ENCODE assay signal across 30 cellular contexts in genomic region chr7:47633134-47633533, GRCh38. TPM values are rescaled to one million over a fixed set of nuclear protein-coding genes. Genes with fewer than 3 reads are reported as not detected.
"Had no signal": no experiment of that assay in that cellular context is flagged by ENCODE, and none has a peak within 500 bp of the region (broad histone marks: within the 10 kb centered on the region; RNA-seq: fewer than 3 reads in every experiment).

No MANE protein-coding gene starts in this region.

- H3K36me3 ChIP-seq: ascending aorta, breast epithelium, cardiac muscle cell, esophagus muscularis mucosa, gastrocnemius medialis, heart left ventricle had no signal

- H3K4me1 ChIP-seq: breast epithelium, foreskin keratinocyte had no signal

- DNase-seq: activated CD4-positive, alpha-beta memory T cell treated with anti-CD3 and anti-CD28 coated beads, Interleukin-2, amount 10 ng/mL, durations not matched to agents 7 days and 5 days; activated CD4-positive, alpha-beta T cell treated with anti-CD3 and anti-CD28 coated beads for 1 hour; activated CD4-positive, alpha-beta T cell treated with anti-CD3 and anti-CD28 coated beads for 4 hours; activated CD4-positive, alpha-beta T cell treated with anti-CD3 and anti-CD28 coated beads, Interleukin-2, amount 10 ng/mL, durations not matched to agents 7 days and 5 days; activated CD4-positive, alpha-beta T cell treated with anti-CD3 and anti-CD28 coated beads, Interleukin-2, amount 50 U/mL, for 4 hours; activated CD8-positive, alpha-beta memory T cell treated with anti-CD3 and anti-CD28 coated beads, Interleukin-2, amount 50 U/mL, for 48 hours; activated gamma-delta T cell; activated naive CD4-positive, alpha-beta T cell; activated naive CD4-positive, alpha-beta T cell treated with anti-CD3 and anti-CD28 coated beads, Interleukin-2, amount 10 ng/mL, durations not matched to agents 7 days and 5 days; activated naive CD8-positive, alpha-beta T cell treated with anti-CD3 and anti-CD28 coated beads, Interleukin-2, amount 10 ng/mL, durations not matched to agents 7 days and 5 days; activated T-cell treated with anti-CD3 and anti-CD28 coated beads for 4 hours; activated T-cell treated with anti-CD3 and anti-CD28 coated beads, Interleukin-2, amount 50 U/mL, for 24 hours; activated T-cell treated with anti-CD3 and anti-CD28 coated beads, Interleukin-2, amount 50 U/mL, for 72 hours; dermis blood vessel endothelial cell; effector CD4-positive, alpha-beta T cell; effector memory CD8-positive, alpha-beta T cell; erythroblast; foreskin keratinocyte; gastrocnemius medialis; glutamatergic neuron; heart left ventricle; T-helper 2 cell had no signal

- H3K4me3 ChIP-seq: ascending aorta, breast epithelium, cardiac muscle cell, coronary artery, esophagus muscularis mucosa, gastrocnemius medialis, heart left ventricle had no signal

- H3K9me3 ChIP-seq: ascending aorta, breast epithelium, esophagus muscularis mucosa, gastrocnemius medialis, heart left ventricle had no signal

- H3K27ac Mint-ChIP-seq: activated CD4-positive, alpha-beta memory T cell treated with anti-CD3 and anti-CD28 coated beads, Interleukin-2, amount 10 ng/mL, durations not matched to agents 7 days and 5 days; activated CD4-positive, alpha-beta T cell treated with anti-CD3 and anti-CD28 coated beads, Interleukin-2, amount 10 ng/mL, durations not matched to agents 7 days and 5 days; activated naive CD4-positive, alpha-beta T cell treated with anti-CD3 and anti-CD28 coated beads, Interleukin-2, amount 10 ng/mL, durations not matched to agents 7 days and 5 days; activated naive CD4-positive, alpha-beta T cell treated with anti-CD3 and anti-CD28 coated beads, Interleukin-2, amount 50 U/mL, for 72 hours; activated naive CD8-positive, alpha-beta T cell treated with anti-CD3 and anti-CD28 coated beads, Interleukin-2, amount 10 ng/mL, durations not matched to agents 7 days and 5 days; activated T-cell treated with anti-CD3 and anti-CD28 coated beads, Interleukin-2, amount 50 U/mL, for 24 hours; activated T-cell treated with anti-CD3 and anti-CD28 coated beads, Interleukin-2, amount 50 U/mL, for 72 hours; effector memory CD8-positive, alpha-beta T cell had no signal

- H3K36me3 Mint-ChIP-seq: activated naive CD4-positive, alpha-beta T cell treated with anti-CD3 and anti-CD28 coated beads, Interleukin-2, amount 10 ng/mL, durations not matched to agents 7 days and 5 days; activated naive CD4-positive, alpha-beta T cell treated with anti-CD3 and anti-CD28 coated beads, Interleukin-2, amount 50 U/mL, for 72 hours; activated naive CD8-positive, alpha-beta T cell treated with anti-CD3 and anti-CD28 coated beads, Interleukin-2, amount 10 ng/mL, durations not matched to agents 7 days and 5 days; brain had no signal

- H3K4me3 Mint-ChIP-seq: activated CD4-positive, alpha-beta memory T cell treated with anti-CD3 and anti-CD28 coated beads, Interleukin-2, amount 10 ng/mL, durations not matched to agents 7 days and 5 days; activated CD4-positive, alpha-beta T cell treated with anti-CD3 and anti-CD28 coated beads, Interleukin-2, amount 10 ng/mL, durations not matched to agents 7 days and 5 days; activated naive CD4-positive, alpha-beta T cell treated with anti-CD3 and anti-CD28 coated beads, Interleukin-2, amount 10 ng/mL, durations not matched to agents 7 days and 5 days; activated naive CD8-positive, alpha-beta T cell treated with anti-CD3 and anti-CD28 coated beads, Interleukin-2, amount 10 ng/mL, durations not matched to agents 7 days and 5 days; activated T-cell treated with anti-CD3 and anti-CD28 coated beads, Interleukin-2, amount 50 U/mL, for 24 hours; activated T-cell treated with anti-CD3 and anti-CD28 coated beads, Interleukin-2, amount 50 U/mL, for 72 hours; brain; central memory CD8-positive, alpha-beta T cell; effector memory CD8-positive, alpha-beta T cell had no signal

- H3K4me1 Mint-ChIP-seq: activated CD4-positive, alpha-beta memory T cell treated with anti-CD3 and anti-CD28 coated beads, Interleukin-2, amount 10 ng/mL, durations not matched to agents 7 days and 5 days; activated CD4-positive, alpha-beta T cell treated with anti-CD3 and anti-CD28 coated beads, Interleukin-2, amount 10 ng/mL, durations not matched to agents 7 days and 5 days; activated naive CD4-positive, alpha-beta T cell treated with anti-CD3 and anti-CD28 coated beads, Interleukin-2, amount 10 ng/mL, durations not matched to agents 7 days and 5 days; activated naive CD8-positive, alpha-beta T cell treated with anti-CD3 and anti-CD28 coated beads, Interleukin-2, amount 10 ng/mL, durations not matched to agents 7 days and 5 days; central memory CD8-positive, alpha-beta T cell had no signal

- H3K27me3 ChIP-seq: ascending aorta, breast epithelium, cardiac muscle cell, esophagus muscularis mucosa, foreskin keratinocyte, gastrocnemius medialis, heart left ventricle had no signal

- H3K27ac ChIP-seq: ascending aorta, breast epithelium, cardiac muscle cell, coronary artery, esophagus muscularis mucosa, foreskin keratinocyte, gastrocnemius medialis, heart left ventricle had no signal

- H3K9me3 Mint-ChIP-seq: activated CD4-positive, alpha-beta memory T cell treated with anti-CD3 and anti-CD28 coated beads, Interleukin-2, amount 10 ng/mL, durations not matched to agents 7 days and 5 days; activated CD4-positive, alpha-beta T cell treated with anti-CD3 and anti-CD28 coated beads, Interleukin-2, amount 10 ng/mL, durations not matched to agents 7 days and 5 days; activated naive CD4-positive, alpha-beta T cell treated with anti-CD3 and anti-CD28 coated beads, Interleukin-2, amount 10 ng/mL, durations not matched to agents 7 days and 5 days; activated naive CD4-positive, alpha-beta T cell treated with anti-CD3 and anti-CD28 coated beads, Interleukin-2, amount 50 U/mL, for 72 hours; activated naive CD8-positive, alpha-beta T cell treated with anti-CD3 and anti-CD28 coated beads, Interleukin-2, amount 10 ng/mL, durations not matched to agents 7 days and 5 days; activated T-cell treated with anti-CD3 and anti-CD28 coated beads, Interleukin-2, amount 50 U/mL, for 24 hours; activated T-cell treated with anti-CD3 and anti-CD28 coated beads, Interleukin-2, amount 50 U/mL, for 72 hours; central memory CD8-positive, alpha-beta T cell had no signal

- ATAC-seq: activated naive CD4-positive, alpha-beta T cell treated with anti-CD3 and anti-CD28 coated beads, Interleukin-2, amount 50 U/mL, for 72 hours; activated T-cell treated with anti-CD3 and anti-CD28 coated beads, Interleukin-2, amount 50 U/mL, for 72 hours; effector memory CD8-positive, alpha-beta T cell; foreskin keratinocyte; gastrocnemius medialis; heart left ventricle had no signal

- H3K27me3 Mint-ChIP-seq: activated CD4-positive, alpha-beta memory T cell treated with anti-CD3 and anti-CD28 coated beads, Interleukin-2, amount 10 ng/mL, durations not matched to agents 7 days and 5 days; activated CD4-positive, alpha-beta T cell treated with anti-CD3 and anti-CD28 coated beads, Interleukin-2, amount 10 ng/mL, durations not matched to agents 7 days and 5 days; activated T-cell treated with anti-CD3 and anti-CD28 coated beads, Interleukin-2, amount 50 U/mL, for 24 hours; central memory CD8-positive, alpha-beta T cell; effector memory CD8-positive, alpha-beta T cell had no signal

RNA-seq across cellular contexts. Expression of gene TNS3, which starts 51.2 kb away (rescaled TPM):
- total RNA-seq: activated CD4-positive, alpha-beta T cell treated with anti-CD3 and anti-CD28 coated beads, Interleukin-2, amount 10 ng/mL, durations not matched to agents 7 days and 5 days had no signal
